8 cellular contexts compared by ENCODE assay signal in the genomic region with DNA sequence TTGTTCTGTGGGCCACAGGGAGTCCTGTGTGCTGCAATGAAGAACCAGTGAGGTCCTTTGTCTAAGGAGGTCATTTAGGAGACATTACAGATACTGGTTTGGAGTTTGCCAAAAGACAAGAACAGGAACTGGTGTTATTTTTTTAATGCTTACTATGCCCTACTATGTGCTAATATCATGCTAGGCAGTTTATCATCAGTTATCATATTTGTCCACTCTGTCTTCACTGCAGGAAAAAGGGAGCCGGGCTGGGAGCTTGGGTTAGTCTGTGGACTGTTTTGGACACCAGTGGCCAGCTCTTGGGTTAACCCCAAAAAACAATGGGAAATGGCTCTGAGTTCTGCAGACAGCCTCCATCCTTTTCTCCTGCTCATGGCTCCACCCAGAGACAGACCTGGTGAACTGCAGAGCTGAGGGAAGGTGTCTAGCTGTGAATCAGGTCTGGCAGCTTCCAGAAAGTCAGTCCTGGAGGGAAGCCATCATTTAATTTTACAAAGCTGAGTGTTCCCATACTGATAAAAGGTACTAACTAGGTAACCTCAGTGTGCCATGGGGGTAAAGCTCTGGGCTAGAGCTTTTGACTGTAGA.
DNase-seq lines count a peak whose midpoint lies in the region; ATAC-seq lines count a peak whose summit lies in the region.

No MANE protein-coding gene starts in this region.

- DNase-seq in activated CD8-positive, alpha-beta memory T cell treated with anti-CD3 and anti-CD28 coated beads, Interleukin-2, amount 10 ng/mL, durations not matched to agents 7 days and 5 days, result peak; percentile 61
- no peak for DNase-seq in activated CD8-positive, alpha-beta memory T cell treated with anti-CD3 and anti-CD28 coated beads, Interleukin-2, amount 50 U/mL, for 48 hours
- peak; percentile 36 for DNase-seq in HT1080 (ENCODE audit: low read depth)
- peak; percentile 11 for DNase-seq in inferior parietal cortex (ENCODE audit: extremely low spot score)
- DNase-seq in NCI-H1930 (lab: John Stamatoyannopoulos, UW), result no peak

- peaks cover 5% of the 10 kb centered on the region for H3K27me3 Mint-ChIP-seq in activated CD8-positive, alpha-beta memory T cell treated with anti-CD3 and anti-CD28 coated beads, Interleukin-2, amount 10 ng/mL, durations not matched to agents 7 days and 5 days
- no peaks in the 10 kb centered on the region for H3K27me3 Mint-ChIP-seq in activated T-helper 17 cell treated with anti-CD3 and anti-CD28 coated beads, Interleukin-2, amount 50 U/mL, for 72 hours

- ATAC-seq in activated CD8-positive, alpha-beta memory T cell treated with anti-CD3 and anti-CD28 coated beads, Interleukin-2, amount 10 ng/mL, durations not matched to agents 7 days and 5 days, result no peak
- ATAC-seq in activated T-helper 17 cell treated with anti-CD3 and anti-CD28 coated beads, Interleukin-2, amount 50 U/mL, for 72 hours (replicated peaks), result peak; percentile 17
- ATAC-seq in HG03571 (IDR thresholded peaks at IDR 0.05; ENCODE audit: unreplicated experiment) (no peak), GM19397 (IDR thresholded peaks at IDR 0.05; ENCODE audit: unreplicated experiment) (no peak)

- H3K4me1 Mint-ChIP-seq in activated CD8-positive, alpha-beta memory T cell treated with anti-CD3 and anti-CD28 coated beads, Interleukin-2, amount 10 ng/mL, durations not matched to agents 7 days and 5 days, result peaks cover 34% of the 10 kb centered on the region
- H3K4me1 Mint-ChIP-seq in activated T-helper 17 cell treated with anti-CD3 and anti-CD28 coated beads, Interleukin-2, amount 50 U/mL, for 72 hours, result peaks cover 21% of the 10 kb centered on the region

- no peak overlapping the region for H3K27ac Mint-ChIP-seq in activated CD8-positive, alpha-beta memory T cell treated with anti-CD3 and anti-CD28 coated beads, Interleukin-2, amount 10 ng/mL, durations not matched to agents 7 days and 5 days
- H3K27ac Mint-ChIP-seq in activated T-helper 17 cell treated with anti-CD3 and anti-CD28 coated beads, Interleukin-2, amount 50 U/mL, for 72 hours, result peak overlapping the region; percentile 98

- peaks cover 70% of the 10 kb centered on the region for H3K36me3 Mint-ChIP-seq in activated CD8-positive, alpha-beta memory T cell treated with anti-CD3 and anti-CD28 coated beads, Interleukin-2, amount 10 ng/mL, durations not matched to agents 7 days and 5 days
- peaks cover 85% of the 10 kb centered on the region for H3K36me3 Mint-ChIP-seq in activated T-helper 17 cell treated with anti-CD3 and anti-CD28 coated beads, Interleukin-2, amount 50 U/mL, for 72 hours (ENCODE audit: low read depth)

- CTCF ChIA-PET in activated CD8-positive, alpha-beta memory T cell treated with anti-CD3 and anti-CD28 coated beads, Interleukin-2, amount 10 ng/mL, durations not matched to agents 7 days and 5 days (lab: Charles Lee), result interaction anchor here (0.6 to 1.6 kb wide), 6 partner anchors 11 to 176 kb away, joined by 3 to 8 read pairs (median 3); no protein-coding TSS in a partner anchor

- H3K9me3 Mint-ChIP-seq in activated CD8-positive, alpha-beta memory T cell treated with anti-CD3 and anti-CD28 coated beads, Interleukin-2, amount 10 ng/mL, durations not matched to agents 7 days and 5 days (ENCODE audit: low read depth), result no peaks in the 10 kb centered on the region
- H3K9me3 Mint-ChIP-seq in activated T-helper 17 cell treated with anti-CD3 and anti-CD28 coated beads, Interleukin-2, amount 50 U/mL, for 72 hours, result no peaks in the 10 kb centered on the region

- no peak overlapping the region for H3K4me3 Mint-ChIP-seq in activated CD8-positive, alpha-beta memory T cell treated with anti-CD3 and anti-CD28 coated beads, Interleukin-2, amount 10 ng/mL, durations not matched to agents 7 days and 5 days
- H3K4me3 Mint-ChIP-seq in activated T-helper 17 cell treated with anti-CD3 and anti-CD28 coated beads, Interleukin-2, amount 50 U/mL, for 72 hours, result peak overlapping the region; percentile 81

Comparison
In these comparisons a context has a peak if more than half of its experiments do, and no peak if none do; other contexts are left out.
1. DNase-seq: peak in activated CD8-positive, alpha-beta memory T cell treated with anti-CD3 and anti-CD28 coated beads, Interleukin-2, amount 10 ng/mL, durations not matched to agents 7 days and 5 days (single experiment), HT1080 (single experiment) and inferior parietal cortex (single experiment); none in activated CD8-positive, alpha-beta memory T cell treated with anti-CD3 and anti-CD28 coated beads, Interleukin-2, amount 50 U/mL, for 48 hours (single experiment) and NCI-H1930 (0 of 2).